Comparison of ENCODE assay signal across 1 cellular context in the genomic region with DNA sequence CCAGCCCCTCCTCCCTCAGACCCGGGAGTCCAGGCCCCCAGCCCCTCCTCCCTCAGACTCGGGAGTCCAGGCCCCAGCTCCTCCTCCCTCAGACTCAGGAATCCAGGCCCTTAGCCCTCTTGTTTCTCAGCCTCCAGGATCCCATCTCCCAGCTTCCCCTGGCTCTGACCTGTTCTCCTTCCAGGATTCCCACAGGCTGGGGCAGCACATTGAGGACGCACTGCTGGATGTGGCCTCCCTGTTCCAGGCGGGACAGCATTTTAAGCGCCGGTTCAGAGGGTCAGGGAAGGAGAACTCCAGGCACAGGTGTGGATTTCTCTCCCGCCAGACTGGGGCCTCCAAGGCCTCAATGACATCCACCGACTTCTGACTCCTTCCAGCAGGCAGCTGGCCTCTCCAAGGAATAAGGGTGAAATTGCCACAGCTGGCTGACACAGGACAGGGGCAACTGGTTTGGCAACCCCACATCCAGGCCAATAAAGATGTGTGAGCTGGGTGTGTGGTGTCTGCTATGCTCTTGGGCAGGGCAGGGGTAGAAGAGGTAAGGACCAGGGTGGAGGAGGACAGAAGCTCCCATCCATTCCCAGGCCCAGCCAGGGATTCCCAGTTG.
TF ChIP-seq lines count a peak whose summit lies in the region.

No MANE protein-coding gene starts in this region.

TF ChIP-seq in HepG2, 621 proteins besides CTCF, POLR2A, EP300 and RAD21:
- TF ChIP-seq ATAD3A (CRISPR knock-in tag; IDR thresholded peaks at IDR 0.05) (no peak), ZSCAN22 (CRISPR knock-in tag; IDR thresholded peaks at IDR 0.05) (peak; percentile 85)
